In genomic region chr12:11360205-11360883, GRCh38 we compare ENCODE assay signal across 11 cellular contexts. TPM values are rescaled to one million over a fixed set of nuclear protein-coding genes. Genes with fewer than 3 reads are reported as not detected.
"Had no signal": no experiment of that assay in that cellular context is flagged by ENCODE, and none has a peak within 500 bp of the region (broad histone marks: within the 10 kb centered on the region; RNA-seq: fewer than 3 reads in every experiment).

No MANE protein-coding gene starts in this region.

RNA-seq across cellular contexts. Expression of gene PRB2, which starts 35.0 kb away (rescaled TPM):
- total RNA-seq: activated CD4-positive, alpha-beta T cell treated with anti-CD3 and anti-CD28 coated beads, Interleukin-2, amount 10 ng/mL, durations not matched to agents 7 days and 5 days; activated naive CD4-positive, alpha-beta T cell treated with anti-CD3 and anti-CD28 coated beads, Interleukin-2, amount 50 U/mL, for 72 hours; activated T-cell treated with anti-CD3 and anti-CD28 coated beads, Interleukin-2, amount 50 U/mL, for 72 hours; epithelial cell of proximal tubule; left colon; lower lobe of right lung; mesothelial cell of epicardium; omental fat pad; progenitor cell of endocrine pancreas; right cardiac atrium; suprapubic skin had no signal
- polyA plus RNA-seq: right cardiac atrium had no signal

RNA-seq across cellular contexts. Expression of gene PRB4, which starts 50.1 kb away (rescaled TPM):
- total RNA-seq: activated CD4-positive, alpha-beta T cell treated with anti-CD3 and anti-CD28 coated beads, Interleukin-2, amount 10 ng/mL, durations not matched to agents 7 days and 5 days; activated naive CD4-positive, alpha-beta T cell treated with anti-CD3 and anti-CD28 coated beads, Interleukin-2, amount 50 U/mL, for 72 hours; activated T-cell treated with anti-CD3 and anti-CD28 coated beads, Interleukin-2, amount 50 U/mL, for 72 hours; epithelial cell of proximal tubule; left colon; lower lobe of right lung; mesothelial cell of epicardium; omental fat pad; progenitor cell of endocrine pancreas; right cardiac atrium; suprapubic skin had no signal
- polyA plus RNA-seq: right cardiac atrium had no signal
